1 cellular context compared by ENCODE assay signal in the genomic region with DNA sequence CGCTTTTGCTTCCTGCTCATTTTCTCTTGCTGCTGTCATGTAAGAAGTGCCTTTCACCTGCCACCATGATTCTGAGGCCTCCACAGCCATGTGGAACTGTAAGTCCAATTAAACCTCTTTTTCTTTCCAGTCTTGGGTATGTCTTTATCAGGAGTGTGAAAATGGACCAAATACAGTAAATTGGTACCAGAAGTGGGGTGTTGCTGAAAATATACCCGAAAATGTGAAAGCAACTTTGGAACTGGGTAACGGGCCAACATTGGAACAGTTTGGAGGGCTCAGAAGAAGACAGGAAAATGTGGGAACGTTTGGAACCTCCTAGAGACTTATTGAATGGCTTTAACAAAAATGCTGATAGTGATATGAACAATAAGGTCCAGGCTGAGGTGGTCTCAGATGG. TPM values are rescaled to one million over a fixed set of nuclear protein-coding genes. Genes with fewer than 3 reads are reported as not detected.
"Had no signal": no experiment of that assay in that cellular context is flagged by ENCODE, and none has a peak within 500 bp of the region (broad histone marks: within the 10 kb centered on the region; RNA-seq: fewer than 3 reads in every experiment).

No MANE protein-coding gene starts in this region.

RNA-seq across cellular contexts. Expression of a gene that starts 47.0 kb away (rescaled TPM):
- total RNA-seq: G401 had no signal
